2 cellular contexts compared by ENCODE assay signal in genomic region chr11:79436911-79437273, GRCh38.
TF ChIP-seq lines count a peak whose summit lies in the region.

No MANE protein-coding gene starts in this region.

TF ChIP-seq in A549, 52 proteins besides CTCF, POLR2A, EP300 and RAD21 (continued from another document):
- TF ChIP-seq USF2 (IDR thresholded peaks at IDR 0.05) (no peak), RFX5 (IDR thresholded peaks at IDR 0.05) (no peak), ESRRA (IDR thresholded peaks at IDR 0.05; ENCODE audit: borderline replicate concordance, low read length) (no peak), HOXB13 (CRISPR knock-in tag; IDR thresholded peaks at IDR 0.05; ENCODE audit: low read depth) (no peak), EHF (CRISPR knock-in tag; IDR thresholded peaks at IDR 0.05) (no peak)

TF ChIP-seq in IMR-90, 13 proteins besides CTCF, POLR2A, EP300 and RAD21 (continued from another document):
- TF ChIP-seq USF2 (IDR thresholded peaks at IDR 0.05; ENCODE audit: low read depth, low read length) = no peak
- no peak for TF ChIP-seq ELK1 (IDR thresholded peaks at IDR 0.05; ENCODE audit: borderline replicate concordance, low read depth, low read length)
- TF ChIP-seq MAFK (IDR thresholded peaks at IDR 0.05; ENCODE audit: low read depth, low read length) = no peak
